ENCODE assay signal across 22 cellular contexts in the genomic region with DNA sequence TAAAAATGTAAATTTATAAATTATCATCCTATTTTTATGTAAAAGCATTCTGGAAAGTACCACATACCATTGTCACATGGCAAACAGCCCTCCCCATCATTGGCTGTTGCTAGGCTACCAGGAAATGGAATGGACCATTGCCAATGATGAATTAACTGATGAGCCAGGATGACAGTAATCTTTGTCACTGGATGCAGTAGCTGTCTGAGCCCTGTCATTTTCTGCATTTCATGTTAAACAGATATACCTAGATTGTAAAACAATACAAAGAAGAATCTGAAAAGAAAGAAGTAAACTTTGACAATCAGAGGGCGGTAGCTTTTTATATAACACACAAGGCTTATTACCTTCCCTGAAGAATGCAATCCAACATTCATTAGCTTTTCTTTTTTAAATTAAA.
DNase-seq lines count a peak whose midpoint lies in the region; ATAC-seq, FAIRE-seq and TF ChIP-seq lines count a peak whose summit lies in the region.
"Had no signal": no experiment of that assay in that cellular context is flagged by ENCODE, and none has a peak within 500 bp of the region (broad histone marks: within the 10 kb centered on the region; RNA-seq: fewer than 3 reads in every experiment).

No MANE protein-coding gene starts in this region.

- TF ChIP-seq CTCF in SK-N-SH (IDR thresholded peaks at IDR 0.05) (no peak), WTC11 (IDR thresholded peaks at IDR 0.05) (no peak), H1 (IDR thresholded peaks at IDR 0.05; ENCODE audit: control extremely low read depth in 1 of 3, insufficient read depth in 1 of 3, low read depth in 1 of 3, low read length in 3 of 3) (no peak)

- ATAC-seq in SK-N-SH treated with all-trans-retinoic acid at 6 μM for 48 hours (no peak), WTC11 (no peak), HG02852 (IDR thresholded peaks at IDR 0.05; ENCODE audit: unreplicated experiment) (no peak)
- no peak for ATAC-seq in naive thymus-derived CD4-positive, alpha-beta T cell
- ATAC-seq: A549 had no signal

- no peak overlapping the region for H2BK12ac ChIP-seq in H1 (ENCODE audit: low read depth, low read length)

- no peak overlapping the region for H3K14ac ChIP-seq in H1 (ENCODE audit: insufficient read length)

- H3K9me2 ChIP-seq in SK-N-SH, result no peaks in the 10 kb centered on the region

- no peak for TF ChIP-seq RAD21 in SK-N-SH (IDR thresholded peaks at IDR 0.05; ENCODE audit: low read length)
- TF ChIP-seq RAD21 in H1 (IDR thresholded peaks at IDR 0.05 in 1 of 2, conservative IDR thresholded peaks at IDR 0.05 in 1 of 2; ENCODE audit: low read depth in 2 of 2, low read length in 2 of 2), result no peak

- H3K4me2 ChIP-seq in SK-N-SH (no peak overlapping the region), H1 (ENCODE audit: insufficient read depth in 1 of 2, low read depth in 2 of 2, low read length in 2 of 2) (no peak overlapping the region)
- H3K4me2 ChIP-seq: A549 had no signal

- no peaks in the 10 kb centered on the region for H3K9me3 ChIP-seq in SK-N-SH
- H3K9me3 ChIP-seq in H1 (ENCODE audit: insufficient read depth in 2 of 2, low read depth in 1 of 2, low read length in 1 of 2), result no peaks in the 10 kb centered on the region
- no peaks in the 10 kb centered on the region for H3K9me3 ChIP-seq in naive thymus-derived CD4-positive, alpha-beta T cell (ENCODE audit: control insufficient read depth in 2 of 3, low read length in 3 of 3)
- H3K9me3 ChIP-seq: A549, HAP-1 had no signal

- no peaks in the 10 kb centered on the region for H3K4me1 Mint-ChIP-seq in WTC11
- peaks cover 5 to 25% (median 22%) of the 10 kb centered on the region in 7 donors for H3K4me1 Mint-ChIP-seq in naive thymus-derived CD4-positive, alpha-beta T cell
- H3K4me1 Mint-ChIP-seq: CD4-positive, alpha-beta memory T cell had no signal

- H2BK20ac ChIP-seq in H1 (ENCODE audit: low read length), result no peak overlapping the region

- H2BK5ac ChIP-seq in H1 (ENCODE audit: low read depth, low read length), result no peak overlapping the region

- no peak for TF ChIP-seq EP300 in SK-N-SH (IDR thresholded peaks at IDR 0.05; ENCODE audit: borderline replicate concordance in 1 of 2, low read depth in 1 of 2, low read length in 1 of 2)
- no peak for TF ChIP-seq EP300 in H1 (IDR thresholded peaks at IDR 0.05; ENCODE audit: borderline replicate concordance in 1 of 2, low read depth in 2 of 2, low read length in 2 of 2)

- intact Hi-C loops in naive thymus-derived CD4-positive, alpha-beta T cell (cut with micrococcal nuclease), result no loop called here

- no peak overlapping the region for H3K4me3 Mint-ChIP-seq in WTC11
- H3K4me3 Mint-ChIP-seq in naive thymus-derived CD4-positive, alpha-beta T cell, result no peak overlapping the region
- H3K4me3 Mint-ChIP-seq: CD4-positive, alpha-beta memory T cell; HFFc6 had no signal

- H4K20me1 ChIP-seq in SK-N-SH (ENCODE audit: insufficient read depth) (no peaks in the 10 kb centered on the region), H1 (replicated peaks in 1 of 2; ENCODE audit: control insufficient read depth in 1 of 2, insufficient read depth in 2 of 2, low read length in 2 of 2) (no peaks in the 10 kb centered on the region)

- H3K4me1 ChIP-seq in SK-N-SH (ENCODE audit: control insufficient read depth in 1 of 2, insufficient read depth in 2 of 2, low read depth in 1 of 2, low read length in 1 of 2) (no peaks in the 10 kb centered on the region), H1 (replicated peaks in 1 of 4; ENCODE audit: control insufficient read depth in 3 of 4, insufficient read depth in 4 of 4, low read length in 3 of 4) (peaks cover 0 to 3% (median 0%) of the 10 kb centered on the region in 4 experiments; a peak in 1 of 7 replicates)
- H3K4me1 ChIP-seq in naive thymus-derived CD4-positive, alpha-beta T cell (ENCODE audit: control insufficient read depth in 2 of 2, insufficient read depth in 2 of 2, low read length in 2 of 2), result no peaks in the 10 kb centered on the region
- H3K4me1 ChIP-seq: A549, HAP-1 had no signal

- H3F3A ChIP-seq in SK-N-SH (replicated peaks; ENCODE audit: insufficient read depth), result no peaks in the 10 kb centered on the region

- whole genome bisulfite sequencing in SK-N-SH (ENCODE audit: low lambda C conversion rate), result 54% methylated on average over 1 of the region's 1 CpG
- WGBS in H1 (ENCODE audit: extremely low coverage in 1 of 2, insufficient coverage in 1 of 2, insufficient read length in 1 of 2, insufficient replicate concordance in 2 of 2, low coverage in 1 of 2, low lambda C conversion rate in 2 of 2, missing lambda C conversion rate in 1 of 2), 2 experiments, result 100% methylated on average over 1 of the region's 1 CpG; no CpG with 5 or more reads in 1 of the 2 experiments

- H3K27ac ChIP-seq in SK-N-SH (ENCODE audit: low read depth in 2 of 2, low read length in 1 of 2) (no peak overlapping the region), H1 (ENCODE audit: low read depth, low read length) (no peak overlapping the region)
- H3K27ac ChIP-seq in naive thymus-derived CD4-positive, alpha-beta T cell (ENCODE audit: low read depth, low read length), result no peak overlapping the region
- H3K27ac ChIP-seq: A549, GM23248 had no signal

- no peak overlapping the region for H2BK120ac ChIP-seq in H1 (replicated peaks; ENCODE audit: low read depth, low read length)

- no peak for FAIRE-seq in H1 (lab: Jason Lieb, UNC)
- FAIRE-seq: A549, G401.6, GM19239, H54 had no signal

- H2BK15ac ChIP-seq in H1 (ENCODE audit: low read length), result no peak overlapping the region

- H3K79me1 ChIP-seq in H1 (ENCODE audit: low read depth, low read length), result no peaks in the 10 kb centered on the region

- H3K27me3 Mint-ChIP-seq in WTC11 (ENCODE audit: low read depth), result no peaks in the 10 kb centered on the region; the same call in 1 of the 2 replicates
- no peaks in the 10 kb centered on the region for H3K27me3 Mint-ChIP-seq in naive thymus-derived CD4-positive, alpha-beta T cell
- H3K27me3 Mint-ChIP-seq: CD4-positive, alpha-beta memory T cell had no signal

- H3K4me3 ChIP-seq in SK-N-SH (ENCODE audit: low read depth in 2 of 2, low read length in 1 of 2) (no peak overlapping the region), H1 (ENCODE audit: extremely low read depth in 1 of 4, insufficient read depth in 2 of 4, low read depth in 3 of 4, low read length in 4 of 4) (no peak overlapping the region)
- no peak overlapping the region for H3K4me3 ChIP-seq in naive thymus-derived CD4-positive, alpha-beta T cell (ENCODE audit: low read length)
- H3K4me3 ChIP-seq: A549, GM23248, HAP-1 had no signal

- H4K91ac ChIP-seq in H1 (replicated peaks; ENCODE audit: insufficient read length, low read length), result no peak overlapping the region

- H3K36me3 ChIP-seq in SK-N-SH (replicated peaks in 1 of 2; ENCODE audit: control insufficient read depth in 1 of 2, insufficient read depth in 2 of 2, low read length in 1 of 2) (no peaks in the 10 kb centered on the region), H1 (ENCODE audit: control insufficient read depth in 2 of 4, insufficient read depth in 4 of 4, low read length in 3 of 4) (no peaks in the 10 kb centered on the region)
- H3K36me3 ChIP-seq in naive thymus-derived CD4-positive, alpha-beta T cell (ENCODE audit: control insufficient read depth in 2 of 3, insufficient read depth in 3 of 3, low read length in 3 of 3), result no peaks in the 10 kb centered on the region
- H3K36me3 ChIP-seq: HAP-1 had no signal

- H3K4ac ChIP-seq in H1 (replicated peaks; ENCODE audit: insufficient read length, low read depth, low read length), result no peak overlapping the region

- no peak overlapping the region for H4K5ac ChIP-seq in H1 (ENCODE audit: insufficient read length, low read depth, low read length)

- H4K8ac ChIP-seq in H1 (ENCODE audit: extremely low read depth, insufficient read depth, low read length), result no peak overlapping the region

- CTCF ChIA-PET in SK-N-SH (lab: Yijun Ruan, JAX) (no interaction called here), WTC11 (lab: Charles Lee) (no interaction called here), H1 (lab: Charles Lee; ENCODE audit: partially characterized antibody) (no interaction called here)
- CTCF ChIA-PET in naive thymus-derived CD4-positive, alpha-beta T cell (lab: Charles Lee), result no interaction called here

- no peaks in the 10 kb centered on the region; the same call in 1 of the 2 replicates for H3K23me2 ChIP-seq in H1 (ENCODE audit: low read depth, low read length)

- peak; percentile 12 for DNase-seq in SK-N-SH
- no peak for DNase-seq in WTC11 (ENCODE audit: low spot score)
- no peak for DNase-seq in H1 (ENCODE audit: low read depth in 1 of 2, low spot score in 2 of 2)
- no peak for DNase-seq in NCI-H1694 treated with DMSO at 0.1 percent for 48 hours (lab: John Stamatoyannopoulos, UW)
- no peak for DNase-seq in naive thymus-derived CD4-positive, alpha-beta T cell
- DNase-seq: 8988T; ACHN; C1 segment of cervical spinal cord; Calu3; CD4-positive, alpha-beta memory T cell; COR-L47; DMS53; DMS79 treated with DMSO at 0.1 percent for 48 hours; GM23248; HFFc6 had no signal

- H3K36me3 Mint-ChIP-seq in WTC11, result no peaks in the 10 kb centered on the region
- no peaks in the 10 kb centered on the region for H3K36me3 Mint-ChIP-seq in naive thymus-derived CD4-positive, alpha-beta T cell
- H3K36me3 Mint-ChIP-seq: CD4-positive, alpha-beta memory T cell had no signal

- H3K56ac ChIP-seq in H1 (replicated peaks; ENCODE audit: insufficient read length, low read depth, low read length), result no peak overlapping the region

- no peaks in the 10 kb centered on the region for H3K27me3 ChIP-seq in SK-N-SH (ENCODE audit: insufficient read depth)
- H3K27me3 ChIP-seq in H1 (replicated peaks in 1 of 4; ENCODE audit: control insufficient read depth in 3 of 4, extremely low read depth in 1 of 4, insufficient read depth in 3 of 4, low read length in 3 of 4), result no peaks in the 10 kb centered on the region
- no peaks in the 10 kb centered on the region for H3K27me3 ChIP-seq in naive thymus-derived CD4-positive, alpha-beta T cell (ENCODE audit: control insufficient read depth in 2 of 2, insufficient read depth in 2 of 2, low read length in 2 of 2)

- POLR2A ChIA-PET in SK-N-SH (lab: Yijun Ruan, JAX), result no interaction called here
- POLR2A ChIA-PET in WTC11 (lab: Charles Lee), result no interaction called here
- POLR2A ChIA-PET in H1 (lab: Charles Lee; ENCODE audit: partially characterized antibody), result no interaction called here
- POLR2A ChIA-PET in naive thymus-derived CD4-positive, alpha-beta T cell (lab: Charles Lee), result no interaction called here

- no peak overlapping the region for H3K18ac ChIP-seq in H1 (ENCODE audit: extremely low read depth, low read length)

- H3K9me3 Mint-ChIP-seq in WTC11, result no peaks in the 10 kb centered on the region
- no peaks in the 10 kb centered on the region for H3K9me3 Mint-ChIP-seq in naive thymus-derived CD4-positive, alpha-beta T cell

- no peak overlapping the region for H2AK5ac ChIP-seq in H1 (ENCODE audit: low read depth, low read length)

- H3K9ac ChIP-seq in SK-N-SH, result no peak overlapping the region
- no peak overlapping the region for H3K9ac ChIP-seq in H1 (replicated peaks in 1 of 4; ENCODE audit: extremely low read depth in 1 of 4, low read depth in 3 of 4, low read length in 3 of 4)
- H3K9ac ChIP-seq: GM23248 had no signal

- H2AFZ ChIP-seq in SK-N-SH (ENCODE audit: low read depth) (no peak overlapping the region), H1 (ENCODE audit: low read length) (no peak overlapping the region)
- H2AFZ ChIP-seq: GM23248 had no signal

- H3K79me2 ChIP-seq in SK-N-SH (ENCODE audit: insufficient read depth) (no peaks in the 10 kb centered on the region), H1 (ENCODE audit: control insufficient read depth in 1 of 2, insufficient read depth in 2 of 2, low read length in 2 of 2) (no peaks in the 10 kb centered on the region)

- no peak overlapping the region for H3K23ac ChIP-seq in H1 (ENCODE audit: insufficient read length)

- TF ChIP-seq POLR2A in H1 (IDR thresholded peaks at IDR 0.05; ENCODE audit: control extremely low read depth in 1 of 2, low read depth in 2 of 2, low read length in 2 of 2), result no peak

- no peak overlapping the region for H3K27ac Mint-ChIP-seq in WTC11
- H3K27ac Mint-ChIP-seq in naive thymus-derived CD4-positive, alpha-beta T cell, result no peak overlapping the region
- H3K27ac Mint-ChIP-seq: CD4-positive, alpha-beta memory T cell; HFFc6 had no signal
